ENCODE assay signal across 8 cellular contexts in the genomic region with DNA sequence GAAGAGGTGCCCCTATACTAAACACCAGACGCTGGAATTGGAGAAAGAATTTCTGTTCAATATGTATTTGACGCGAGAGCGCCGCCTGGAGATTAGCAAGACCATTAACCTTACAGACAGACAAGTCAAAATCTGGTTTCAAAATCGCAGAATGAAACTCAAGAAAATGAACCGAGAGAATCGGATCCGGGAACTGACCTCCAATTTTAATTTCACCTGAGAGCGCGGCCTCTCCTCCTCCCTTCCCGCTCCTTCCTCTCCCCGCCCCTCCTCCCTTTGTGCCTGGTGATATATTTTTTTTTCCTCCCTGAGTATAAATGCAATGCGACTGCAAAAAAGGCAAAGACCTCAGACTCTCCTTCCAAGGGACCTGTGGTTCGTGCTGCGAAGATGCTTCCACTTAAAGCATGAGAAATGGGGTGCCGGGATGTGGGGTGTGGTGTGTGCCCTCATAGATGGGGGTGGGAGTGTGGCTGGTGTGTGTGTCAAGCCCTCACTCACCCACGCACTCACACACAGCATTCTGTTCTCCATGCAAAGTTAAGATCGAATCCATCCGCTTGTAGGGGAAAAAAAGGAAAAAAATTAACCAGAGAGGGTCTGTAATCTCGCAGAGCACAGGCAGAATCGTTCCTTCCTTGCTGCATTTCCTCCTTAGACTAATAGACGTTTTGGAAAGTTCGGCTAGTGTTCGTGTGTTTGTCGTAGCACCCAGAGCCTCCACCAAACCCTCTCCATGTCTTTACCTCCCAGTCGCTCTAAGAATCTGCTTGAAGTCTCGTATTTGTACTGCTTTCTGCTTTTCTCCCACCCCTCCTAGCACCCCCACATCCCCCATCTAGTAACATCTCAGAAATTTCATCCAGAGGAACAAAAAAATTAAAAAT. TPM values are rescaled to one million over a fixed set of nuclear protein-coding genes. Genes with fewer than 3 reads are reported as not detected.
A peak's percentile ranks its signal among the peaks of the same experiment; 100 is the strongest.
DNase-seq lines count a peak whose midpoint lies in the region; ATAC-seq, FAIRE-seq and TF ChIP-seq lines count a peak whose summit lies in the region.

No MANE protein-coding gene starts in this region.

- no peaks in the 10 kb centered on the region for H3K79me1 ChIP-seq in IMR-90 (ENCODE audit: low read depth in 1 of 2, low read length in 2 of 2)

- H3K9me3 ChIP-seq in IMR-90 (ENCODE audit: control insufficient read depth, insufficient read depth, low read length) (peaks cover 15% of the 10 kb centered on the region), upper lobe of right lung (no peaks in the 10 kb centered on the region)

- H2BK120ac ChIP-seq in IMR-90 (ENCODE audit: low read depth, low read length) = no peak overlapping the region

- H3K27me3 ChIP-seq in IMR-90 (ENCODE audit: control insufficient read depth, insufficient read depth, low read length) = peaks cover 97% of the 10 kb centered on the region
- H3K27me3 ChIP-seq in upper lobe of right lung = peaks cover 100% of the 10 kb centered on the region

- TF ChIP-seq CTCF in IMR-90 (conservative IDR thresholded peaks at IDR 0.05; ENCODE audit: low read depth, low read length) (peak; percentile 48), glutamatergic neuron (IDR thresholded peaks at IDR 0.05; ENCODE audit: partially characterized antibody, unreplicated experiment) (peak; percentile 34), upper lobe of right lung (IDR thresholded peaks at IDR 0.05) (peak; percentile 38)

- H4K91ac ChIP-seq in IMR-90 (ENCODE audit: insufficient read depth, low read depth, low read length) = no peak overlapping the region

- H3K4me1 Mint-ChIP-seq in glutamatergic neuron (ENCODE audit: low read depth, unreplicated experiment) = no peaks in the 10 kb centered on the region

- ATAC-seq in IMR-90 (ENCODE audit: low read depth) (no peak), upper lobe of right lung (no peak), HG03025 (IDR thresholded peaks at IDR 0.05; ENCODE audit: low FRiP score, unreplicated experiment) (no peak)

- H2BK15ac ChIP-seq in IMR-90 (ENCODE audit: low read depth, low read length) = no peak overlapping the region

- peak; percentile 39 for TF ChIP-seq RAD21 in IMR-90 (IDR thresholded peaks at IDR 0.05; ENCODE audit: low read length)

- peaks cover 5% of the 10 kb centered on the region for H3K9me3 Mint-ChIP-seq in glutamatergic neuron (ENCODE audit: unreplicated experiment)

- in situ Hi-C loops in IMR-90 (cut with MboI; ENCODE audit: low sequenced_read_pairs) = loop anchor here (10.0 kb wide), 2 partner anchors 225 to 385 kb away; no protein-coding TSS in a partner anchor

- H3K4me1 ChIP-seq in IMR-90 (ENCODE audit: control insufficient read depth, insufficient read depth, low read length) = 0 out of 2 replicates have a peak, but pooled peaks cover 2% of the 10 kb centered on the region
- H3K4me1 ChIP-seq in upper lobe of right lung = peaks cover 20% of the 10 kb centered on the region

- H4K20me1 ChIP-seq in IMR-90 (ENCODE audit: insufficient read depth, low read length) = no peaks in the 10 kb centered on the region; the same call in 1 of the 2 replicates

- H3K18ac ChIP-seq in IMR-90 (ENCODE audit: low read depth, low read length) = no peak overlapping the region

- TF ChIP-seq POLR2A in IMR-90 (IDR thresholded peaks at IDR 0.05; ENCODE audit: low read depth, low read length) = no peak

- no peaks in the 10 kb centered on the region for H3K36me3 Mint-ChIP-seq in glutamatergic neuron (ENCODE audit: unreplicated experiment)

- intact Hi-C loops in IMR-90 (cut with micrococcal nuclease) (loop anchor here (5.0 kb wide), 1 partner anchor 222 kb away; no protein-coding TSS in a partner anchor), upper lobe of right lung (cut with DNase I) (no loop called here)

- H3K27me3 Mint-ChIP-seq in glutamatergic neuron (ENCODE audit: unreplicated experiment) = peaks cover 63% of the 10 kb centered on the region

- no peak overlapping the region for H2BK20ac ChIP-seq in IMR-90 (ENCODE audit: low read depth, low read length)

- H3K27ac ChIP-seq in IMR-90 (ENCODE audit: insufficient read depth, low read length) (no peak overlapping the region), upper lobe of right lung (no peak overlapping the region)

- 0% methylated on average over 1 of the region's 28 CpGs; no CpG with 5 or more reads in 1 of the 2 experiments for WGBS in IMR-90 (ENCODE audit: extremely low coverage in 2 of 2, insufficient read length in 1 of 2), 2 experiments

- BruUV-seq in IMR-90 (replicated peaks; lab: Mats Ljungman, UMichigan) = no TSS peak

- no peak overlapping the region for H4K8ac ChIP-seq in IMR-90 (ENCODE audit: low read depth in 2 of 2, low read length in 2 of 2)

- H2AK5ac ChIP-seq in IMR-90 (ENCODE audit: low read depth, low read length) = no peak overlapping the region

- no peak overlapping the region for H3K56ac ChIP-seq in IMR-90 (ENCODE audit: extremely low read depth, insufficient read depth, low read length)

- H3K4me3 Mint-ChIP-seq in glutamatergic neuron (ENCODE audit: unreplicated experiment) = no peak overlapping the region

- H3K36me3 ChIP-seq in IMR-90 (ENCODE audit: control insufficient read depth, insufficient read depth, low read length) = no peaks in the 10 kb centered on the region
- no peaks in the 10 kb centered on the region for H3K36me3 ChIP-seq in upper lobe of right lung

- POLR2A ChIA-PET in IMR-90 (lab: Charles Lee; ENCODE audit: unreplicated experiment) = no interaction called here

- CTCF ChIA-PET in IMR-90 (lab: Yijun Ruan, JAX) = interaction anchor here (2.3 kb wide), 1 partner anchor 212 kb away, joined by 8 read pairs; no protein-coding TSS in a partner anchor

- no peak overlapping the region for H3K23ac ChIP-seq in IMR-90 (ENCODE audit: low read depth, low read length)

- DNase-seq in NCI-H345 (lab: John Stamatoyannopoulos, UW) (peak; percentile 42), NCI-H345 treated with DMSO at 0.1 percent for 48 hours (lab: John Stamatoyannopoulos, UW; ENCODE audit: unreplicated experiment) (no peak), IMR-90 (peak; percentile 45), SW480 (ENCODE audit: low spot score) (peak; percentile 68), glutamatergic neuron (peak; percentile 54), upper lobe of right lung (no peak), frontal cortex (ENCODE audit: low spot score in 2 of 2) (no peak)

- H3K4me3 ChIP-seq in IMR-90 (ENCODE audit: insufficient read depth, low read depth, low read length) (no peak overlapping the region), upper lobe of right lung (no peak overlapping the region)

- H3K14ac ChIP-seq in IMR-90 (replicated peaks; ENCODE audit: low read depth, low read length) = no peak overlapping the region

- H3K9me1 ChIP-seq in IMR-90 (ENCODE audit: insufficient read depth, low read length) = no peaks in the 10 kb centered on the region

- dilution Hi-C loops in IMR-90 (cut with HindIII; ENCODE audit: low sequenced_read_pairs, unreplicated experiment) = no loop called here

- peak overlapping the region; percentile 6 for H2AFZ ChIP-seq in IMR-90 (replicated peaks; ENCODE audit: low read length, poor library complexity)

- H2AK9ac ChIP-seq in IMR-90 (replicated peaks; ENCODE audit: low read depth, low read length, poor library complexity) = no peak overlapping the region

- H3K4me2 ChIP-seq in IMR-90 (ENCODE audit: low read depth, low read length) = peak overlapping the region; percentile 61

- no peak for FAIRE-seq in frontal cortex (lab: Jason Lieb, UNC)

- H3K4ac ChIP-seq in IMR-90 (ENCODE audit: low read depth, low read length) = no peak overlapping the region

- no peak overlapping the region for H3K27ac Mint-ChIP-seq in glutamatergic neuron (ENCODE audit: unreplicated experiment)

- H4K5ac ChIP-seq in IMR-90 (ENCODE audit: low read depth, low read length) = no peak overlapping the region

- no peak overlapping the region for H3K9ac ChIP-seq in IMR-90 (ENCODE audit: low read depth, low read length)

- no peak overlapping the region for H2BK5ac ChIP-seq in IMR-90 (ENCODE audit: low read depth, low read length, poor library complexity, severe bottlenecking)

TF ChIP-seq in IMR-90, 13 proteins besides CTCF, POLR2A, EP300 and RAD21:
- TF ChIP-seq RFX5 (IDR thresholded peaks at IDR 0.05; ENCODE audit: low read depth, low read length) (no peak), BHLHE40 (IDR thresholded peaks at IDR 0.05; ENCODE audit: low read depth, low read length) (no peak), SMC3 (IDR thresholded peaks at IDR 0.05; ENCODE audit: low read depth, low read length) (peak; percentile 39; the same call in 1 of the 2 replicates)

RNA-seq across cellular contexts. Expression of a gene that starts 4.5 kb away (rescaled TPM):
- total RNA-seq in IMR-90 (2012; rRNA removed) (not detected in 2 replicates), glutamatergic neuron (ENCODE audit: unreplicated experiment) (not detected), upper lobe of right lung (not detected), frontal cortex (not detected)
- 0.15 TPM in 1 of 2 replicates, not detected in the other for polyA plus RNA-seq in IMR-90 (2012; rRNA removed)
- not detected in 2 replicates for polyA plus RNA-seq in IMR-90 (2012; cell fraction: cytosol; rRNA removed)
- polyA plus RNA-seq in IMR-90 (2012; cell fraction: nucleus; rRNA removed; ENCODE audit: low replicate concordance) = not detected in 2 replicates

RNA-seq across cellular contexts. Expression of a gene that starts 10.5 kb away (rescaled TPM):
- total RNA-seq in IMR-90 (2012; rRNA removed) (not detected in 2 replicates), glutamatergic neuron (ENCODE audit: unreplicated experiment) (not detected), upper lobe of right lung (0.61 TPM), frontal cortex (not detected)
- polyA plus RNA-seq in IMR-90 (2012; rRNA removed) = 0.13 and 0.26 TPM in 2 replicates
- polyA plus RNA-seq in IMR-90 (2012; cell fraction: cytosol; rRNA removed) = 0.41 and 0.46 TPM in 2 replicates
- polyA plus RNA-seq in IMR-90 (2012; cell fraction: nucleus; rRNA removed; ENCODE audit: low replicate concordance) = 0.13 and 0.21 TPM in 2 replicates

RNA-seq across cellular contexts. Expression of a gene that starts 14.7 kb away (rescaled TPM):
- total RNA-seq in IMR-90 (2012; rRNA removed) = not detected in 2 replicates
- not detected in 2 replicates for polyA plus RNA-seq in IMR-90 (2012; rRNA removed)
- polyA plus RNA-seq in IMR-90 (2012; cell fraction: cytosol; rRNA removed) = not detected in 2 replicates
- not detected in 2 replicates for polyA plus RNA-seq in IMR-90 (2012; cell fraction: nucleus; rRNA removed; ENCODE audit: low replicate concordance)
- not detected for total RNA-seq in glutamatergic neuron (ENCODE audit: unreplicated experiment)
- total RNA-seq in upper lobe of right lung = not detected
- not detected for total RNA-seq in frontal cortex

RNA-seq across cellular contexts. Expression of a gene that starts 16.5 kb away (rescaled TPM):
- total RNA-seq in IMR-90 (2012; rRNA removed) (not detected in 2 replicates), glutamatergic neuron (ENCODE audit: unreplicated experiment) (not detected), upper lobe of right lung (not detected), frontal cortex (not detected)
- not detected in 2 replicates for polyA plus RNA-seq in IMR-90 (2012; rRNA removed)
- polyA plus RNA-seq in IMR-90 (2012; cell fraction: cytosol; rRNA removed) = not detected in 2 replicates
- polyA plus RNA-seq in IMR-90 (2012; cell fraction: nucleus; rRNA removed; ENCODE audit: low replicate concordance) = not detected in 2 replicates

RNA-seq across cellular contexts. Expression of a gene that starts 19.3 kb away (rescaled TPM):
- 0.18 and 0.28 TPM in 2 replicates for total RNA-seq in IMR-90 (2012; rRNA removed)
- polyA plus RNA-seq in IMR-90 (2012; rRNA removed) = 1.3 and 1.4 TPM in 2 replicates
- polyA plus RNA-seq in IMR-90 (2012; cell fraction: cytosol; rRNA removed) = 0.71 and 0.99 TPM in 2 replicates
- 0.24 and 0.28 TPM in 2 replicates for polyA plus RNA-seq in IMR-90 (2012; cell fraction: nucleus; rRNA removed; ENCODE audit: low replicate concordance)
- total RNA-seq in glutamatergic neuron (ENCODE audit: unreplicated experiment) = not detected
- 0.55 TPM for total RNA-seq in upper lobe of right lung
- not detected for total RNA-seq in frontal cortex

Comparison
In these comparisons a context has a peak if more than half of its experiments do, and no peak if none do; other contexts are left out.
1. DNase-seq: peak in NCI-H345 (single experiment), IMR-90 (single experiment), SW480 (single experiment) and glutamatergic neuron (single experiment); none in NCI-H345 treated with DMSO at 0.1 percent for 48 hours (single experiment), upper lobe of right lung (single experiment) and frontal cortex (0 of 2).
2. Peak in every context shown above with its lines, with median percentiles within 50 percentile points of each other: CTCF ChIP-seq.